In genomic region chr7:141014091-141014490, GRCh38 we compare ENCODE assay signal across 8 cellular contexts. TPM values are rescaled to one million over a fixed set of nuclear protein-coding genes. Genes with fewer than 3 reads are reported as not detected.
DNase-seq lines count a peak whose midpoint lies in the region; ATAC-seq, FAIRE-seq and TF ChIP-seq lines count a peak whose summit lies in the region.

No MANE protein-coding gene starts in this region.

- BruUV-seq in HCT116 (replicated peaks; lab: Mats Ljungman, UMichigan) (no TSS peak), Panc1 (replicated peaks; lab: Mats Ljungman, UMichigan) (no TSS peak), endothelial cell of umbilical vein (replicated peaks; lab: Mats Ljungman, UMichigan) (no TSS peak)

- TF ChIP-seq POLR2A in HCT116 (IDR thresholded peaks at IDR 0.05; ENCODE audit: borderline replicate concordance, extremely low read depth, insufficient read depth, insufficient read length) (no peak), endothelial cell of umbilical vein (IDR thresholded peaks at IDR 0.05; ENCODE audit: low read depth, low read length) (no peak)

- no peaks in the 10 kb centered on the region for H3K9me1 ChIP-seq in endothelial cell of umbilical vein (replicated peaks; ENCODE audit: control insufficient read depth, extremely low read depth, insufficient read depth, low read length)

- H3K27me3 Mint-ChIP-seq in nephron progenitor cell (ENCODE audit: low read depth, poor library complexity) = peaks cover 29% of the 10 kb centered on the region

- no peaks in the 10 kb centered on the region for H3K9me2 ChIP-seq in HCT116 (ENCODE audit: insufficient read depth)

- CTCF ChIA-PET in HCT116 (lab: Charles Lee) = interaction anchor here (0.9 to 2.0 kb wide), 3 partner anchors 203 to 361 kb away, joined by 3 to 12 read pairs (median 3); no protein-coding TSS in a partner anchor
- CTCF ChIA-PET in Panc1 (lab: Charles Lee) = no interaction called here
- CTCF ChIA-PET in endothelial cell of umbilical vein (lab: Charles Lee) = interaction anchor here (0.9 to 4.4 kb wide), 9 partner anchors 9 to 724 kb away, joined by 3 to 31 read pairs (median 7); partner anchors contain the start of genes AGK and SSBP1

- H3K4me1 ChIP-seq in HCT116 (ENCODE audit: control insufficient read depth in 1 of 2, insufficient read depth in 2 of 2, low read length in 2 of 2) (peaks cover 5 to 20% of the 10 kb centered on the region in 2 experiments; a peak in 3 of 4 replicates), Panc1 (ENCODE audit: control insufficient read depth, insufficient read depth, low read length) (peaks cover 6% of the 10 kb centered on the region), endothelial cell of umbilical vein (ENCODE audit: control insufficient read depth, extremely low read depth, insufficient read depth, low read length) (peaks cover 6% of the 10 kb centered on the region)

- H3K27me3 ChIP-seq in HCT116 (ENCODE audit: insufficient read depth, low read length) (no peaks in the 10 kb centered on the region), Panc1 (ENCODE audit: control insufficient read depth, insufficient read depth, low read length) (peaks cover 9% of the 10 kb centered on the region; the same call in 1 of the 2 replicates), endothelial cell of umbilical vein (ENCODE audit: control insufficient read depth in 2 of 2, insufficient read depth in 2 of 2, low read length in 2 of 2) (peaks cover 2% of the 10 kb centered on the region in 2 experiments)

- no peak for FAIRE-seq in endothelial cell of umbilical vein (lab: Jason Lieb, UNC)

- no peak for TF ChIP-seq RAD21 in HCT116 (IDR thresholded peaks at IDR 0.05; ENCODE audit: low read depth)

- intact Hi-C loops in HCT116 (cut with micrococcal nuclease) = loop anchor here (1.0 to 5.0 kb wide), 4 partner anchors 89 to 725 kb away; partner anchors contain the start of genes BRAF, MKRN1 and SSBP1
- intact Hi-C loops in Panc1 (cut with micrococcal nuclease; ENCODE audit: unreplicated experiment) = loop anchor here (5.0 kb wide), 1 partner anchor 202 kb away; no protein-coding TSS in a partner anchor
- intact Hi-C loops in endothelial cell of umbilical vein (cut with micrococcal nuclease) = loop anchor here (1.0 to 10.0 kb wide), 9 partner anchors 90 to 724 kb away; partner anchors contain the start of genes AGK, BRAF and SSBP1

- H3K4me1 Mint-ChIP-seq in nephron progenitor cell = peaks cover 19% of the 10 kb centered on the region

- RAD21 ChIA-PET in HCT116 (lab: Charles Lee; ENCODE audit: low non-redundant PET in 1 of 2, low total read pairs in 2 of 2, uncharacterized antibody in 2 of 2, unreplicated experiment in 2 of 2) = no interaction called here

- DNase-seq in ELR (ENCODE audit: low read depth) (peak; percentile 30), HCT116 (ENCODE audit: low read depth, low spot score) (no peak), Panc1 (ENCODE audit: low read depth, low spot score) (no peak), endothelial cell of umbilical vein (ENCODE audit: low read depth, low spot score) (no peak), nephron progenitor cell (no peak), cerebellum (ENCODE audit: low spot score) (no peak), NCI-H524 treated with DMSO at 0.1 percent for 48 hours (lab: John Stamatoyannopoulos, UW) (no peak)
- DNase-seq in stimulated activated naive CD4-positive, alpha-beta T cell treated with Interleukin-2 at 50 U/mL for 16 hours (lab: John Stamatoyannopoulos, UW) = no peak

- peak overlapping the region; percentile 59 for H3K27ac ChIP-seq in HCT116 (ENCODE audit: low read depth, low read length)
- peak overlapping the region; percentile 97 for H3K27ac ChIP-seq in Panc1 (ENCODE audit: low read length)
- H3K27ac ChIP-seq in endothelial cell of umbilical vein (ENCODE audit: insufficient read depth, low read depth, low read length) = peak overlapping the region; percentile 92

- in situ Hi-C loops in Panc1 (cut with HindIII; ENCODE audit: low pct_unique_long_range_greater_than_20kb, low sequenced_read_pairs) = no loop called here

- H3K9me3 ChIP-seq in HCT116 (ENCODE audit: control insufficient read depth in 1 of 2, insufficient read depth in 1 of 2, low read depth in 1 of 2, low read length in 2 of 2) (no peaks in the 10 kb centered on the region), Panc1 (ENCODE audit: control insufficient read depth, insufficient read depth, low read depth, low read length) (peaks cover 6% of the 10 kb centered on the region; the same call in 1 of the 2 replicates), endothelial cell of umbilical vein (replicated peaks; ENCODE audit: control insufficient read depth, insufficient read depth, low read length) (no peaks in the 10 kb centered on the region)

- H2AFZ ChIP-seq in HCT116 (ENCODE audit: low read depth, low read length, poor library complexity, severe bottlenecking) (peak overlapping the region; percentile 77), endothelial cell of umbilical vein (ENCODE audit: low read depth, low read length) (peak overlapping the region; percentile 83)

- ATAC-seq in HCT116 (peak; percentile 21), Panc1 (peak; percentile 20)

- POLR2A ChIA-PET in HCT116 (lab: Charles Lee) (interaction anchor here (1.2 kb wide), 1 partner anchor 537 kb away, joined by 3 read pairs; the partner anchor contains the start of gene AGK), Panc1 (lab: Charles Lee) (interaction anchor here (0.5 to 0.7 kb wide), 4 partner anchors 9 to 1590 kb away, joined by 3 read pairs; no protein-coding TSS in a partner anchor), endothelial cell of umbilical vein (lab: Charles Lee) (no interaction called here)

- H3K4me2 ChIP-seq in HCT116 (ENCODE audit: low read length) = peak overlapping the region; percentile 78
- peak overlapping the region; percentile 99 for H3K4me2 ChIP-seq in endothelial cell of umbilical vein (ENCODE audit: insufficient read depth, low read length)

- H3K79me2 ChIP-seq in HCT116 (ENCODE audit: insufficient read depth, low read length) (peaks cover 42% of the 10 kb centered on the region), endothelial cell of umbilical vein (ENCODE audit: control insufficient read depth, insufficient read depth, low read length) (no peaks in the 10 kb centered on the region)

- H3K9me3 Mint-ChIP-seq in nephron progenitor cell = peaks cover 7% of the 10 kb centered on the region

- dilution Hi-C loops in endothelial cell of umbilical vein (cut with MboI; ENCODE audit: extremely low pct_ligation_motif_present, low sequenced_read_pairs) = no loop called here

- peak overlapping the region; percentile 98 for H3K4me3 Mint-ChIP-seq in nephron progenitor cell

- H4K20me1 ChIP-seq in HCT116 (ENCODE audit: insufficient read depth) = no peaks in the 10 kb centered on the region; the same call in 1 of the 2 replicates
- H4K20me1 ChIP-seq in endothelial cell of umbilical vein (replicated peaks; ENCODE audit: control insufficient read depth, extremely low read depth, insufficient read depth, low read length) = no peaks in the 10 kb centered on the region

- peak overlapping the region; percentile 66 to 80 for H3K4me3 ChIP-seq in HCT116 (replicated peaks in 1 of 2; ENCODE audit: low read depth in 1 of 2, low read length in 2 of 2)
- H3K4me3 ChIP-seq in Panc1 (ENCODE audit: low read depth in 2 of 2, low read length in 2 of 2) = peak overlapping the region; percentile 93 to 95
- peak overlapping the region; percentile 47 to 97 (median 67) for H3K4me3 ChIP-seq in endothelial cell of umbilical vein (replicated peaks in 1 of 3; ENCODE audit: insufficient read depth in 1 of 3, low read depth in 1 of 3, low read length in 3 of 3)

- H3K9ac ChIP-seq in HCT116 (ENCODE audit: low read length) (peak overlapping the region; percentile 80), endothelial cell of umbilical vein (replicated peaks; ENCODE audit: extremely low read depth, insufficient read depth, low read length) (peak overlapping the region; percentile 96)

- H3K36me3 Mint-ChIP-seq in nephron progenitor cell (ENCODE audit: low read depth) = peaks cover 11% of the 10 kb centered on the region

- peaks cover 4% of the 10 kb centered on the region in 2 experiments; a peak in 1 of 4 replicates for H3K36me3 ChIP-seq in HCT116 (ENCODE audit: control insufficient read depth in 1 of 2, insufficient read depth in 2 of 2, low read length in 2 of 2)
- peaks cover 4% of the 10 kb centered on the region for H3K36me3 ChIP-seq in Panc1 (ENCODE audit: control insufficient read depth, insufficient read depth, low read length)
- H3K36me3 ChIP-seq in endothelial cell of umbilical vein (ENCODE audit: control insufficient read depth in 2 of 2, extremely low read depth in 1 of 2, insufficient read depth in 2 of 2, low read length in 2 of 2) = peaks cover 0 to 2% of the 10 kb centered on the region in 2 experiments

- TF ChIP-seq CTCF in HCT116 (IDR thresholded peaks at IDR 0.05 in 2 of 3, conservative IDR thresholded peaks at IDR 0.05 in 1 of 3; ENCODE audit: borderline replicate concordance in 1 of 3, insufficient read depth in 1 of 3, low read depth in 2 of 3, low read length in 2 of 3) (no peak), Panc1 (IDR thresholded peaks at IDR 0.05) (no peak), endothelial cell of umbilical vein (IDR thresholded peaks at IDR 0.05; ENCODE audit: extremely low read depth in 1 of 2, insufficient read depth in 1 of 2, low read depth in 1 of 2, low read length in 2 of 2) (no peak), nephron progenitor cell (IDR thresholded peaks at IDR 0.05) (no peak)

- peak overlapping the region; percentile 99 for H3K27ac Mint-ChIP-seq in nephron progenitor cell

RNA-seq across cellular contexts. Expression of gene MRPS33, which starts 0.7 kb away (rescaled TPM):
- 77.3 TPM for total RNA-seq in HCT116 (2021; ENCODE audit: unreplicated experiment)
- polyA plus RNA-seq in HCT116 (2012) = 80.2 and 107 TPM in 2 replicates
- 68.8 TPM for total RNA-seq in Panc1 (2021; ENCODE audit: unreplicated experiment)
- polyA plus RNA-seq in Panc1 (2012; ENCODE audit: insufficient read length) = 53.6 TPM
- 34.1 and 37.4 TPM in 2 replicates for total RNA-seq in endothelial cell of umbilical vein
- 10.9 and 13.5 TPM in 2 replicates for polyA plus RNA-seq in endothelial cell of umbilical vein
- polyA plus RNA-seq in endothelial cell of umbilical vein (2011; cell fraction: cytosol; rRNA removed) = 24.9 and 25.2 TPM in 2 replicates
- 7.8 and 9.8 TPM in 2 replicates for polyA plus RNA-seq in endothelial cell of umbilical vein (2011; cell fraction: nucleus; rRNA removed)
- 56.7 and 64.9 TPM in 2 replicates for polyA plus RNA-seq in endothelial cell of umbilical vein (2012)
- polyA minus RNA-seq in endothelial cell of umbilical vein = 10.7 and 11.4 TPM in 2 replicates
- 9.6 TPM for polyA minus RNA-seq in endothelial cell of umbilical vein (2011; cell fraction: cytosol; rRNA and poly(A)+ RNA removed)
- polyA minus RNA-seq in endothelial cell of umbilical vein (2011; cell fraction: nucleus; rRNA and poly(A)+ RNA removed) = 3.4 and 5.0 TPM in 2 replicates
- 16.1 TPM for total RNA-seq in cerebellum

RNA-seq across cellular contexts. Expression of gene TMEM178B, which starts 59.8 kb away (rescaled TPM):
- total RNA-seq in HCT116 (2021; ENCODE audit: unreplicated experiment) (0.02 TPM), Panc1 (2021; ENCODE audit: unreplicated experiment) (0.39 TPM), endothelial cell of umbilical vein (not detected in 2 replicates), cerebellum (50.7 TPM)
- not detected in 2 replicates for polyA plus RNA-seq in HCT116 (2012)
- polyA plus RNA-seq in Panc1 (2012; ENCODE audit: insufficient read length) = 0.04 TPM
- polyA plus RNA-seq in endothelial cell of umbilical vein = not detected in 2 replicates
- polyA plus RNA-seq in endothelial cell of umbilical vein (2011; cell fraction: cytosol; rRNA removed) = under 0.01 TPM in 1 of 2 replicates, not detected in the other
- polyA plus RNA-seq in endothelial cell of umbilical vein (2011; cell fraction: nucleus; rRNA removed) = 0.01 and 0.20 TPM in 2 replicates
- polyA plus RNA-seq in endothelial cell of umbilical vein (2012) = 0.01 TPM in 1 of 2 replicates, not detected in the other
- 0.05 and 0.06 TPM in 2 replicates for polyA minus RNA-seq in endothelial cell of umbilical vein
- not detected for polyA minus RNA-seq in endothelial cell of umbilical vein (2011; cell fraction: cytosol; rRNA and poly(A)+ RNA removed)
- not detected in 2 replicates for polyA minus RNA-seq in endothelial cell of umbilical vein (2011; cell fraction: nucleus; rRNA and poly(A)+ RNA removed)

Comparison
In these comparisons a context has a peak if more than half of its experiments do, and no peak if none do; other contexts are left out.
1. RNA of gene TMEM178B, which starts 59.8 kb away (total RNA-seq): 50.7 TPM in cerebellum (single experiment); 0.39 TPM in Panc1 (single experiment), 0.02 TPM in HCT116 (single experiment) and not detected in endothelial cell of umbilical vein; every median in the first group is over 10 times any median in the second.
2. Peak in every context shown above with its lines, with median percentiles within 50 percentile points of each other: H3K27ac ChIP-seq and H3K4me3 ChIP-seq.